ENCODE assay signal across 30 cellular contexts in genomic region chr4:123640824-123641223, GRCh38.
"Had no signal": no experiment of that assay in that cellular context is flagged by ENCODE, and none has a peak within 500 bp of the region (broad histone marks: within the 10 kb centered on the region; RNA-seq: fewer than 3 reads in every experiment).

No MANE protein-coding gene starts in this region.

- ATAC-seq: body of pancreas had no signal

- H3K27me3 Mint-ChIP-seq: activated CD8-positive, alpha-beta memory T cell treated with anti-CD3 and anti-CD28 coated beads, Interleukin-2, amount 10 ng/mL, durations not matched to agents 7 days and 5 days had no signal

- DNase-seq: activated CD4-positive, alpha-beta memory T cell treated with anti-CD3 and anti-CD28 coated beads, Interleukin-2, amount 10 ng/mL, durations not matched to agents 7 days and 5 days; activated CD4-positive, alpha-beta T cell treated with anti-CD3 and anti-CD28 coated beads for 1 hour; activated CD4-positive, alpha-beta T cell treated with anti-CD3 and anti-CD28 coated beads for 48 hours; activated CD4-positive, CD25-positive, alpha-beta regulatory T cell; activated CD8-positive, alpha-beta memory T cell treated with anti-CD3 and anti-CD28 coated beads for 24 hours; activated CD8-positive, alpha-beta memory T cell treated with anti-CD3 and anti-CD28 coated beads, Interleukin-2, amount 10 ng/mL, durations not matched to agents 7 days and 5 days; activated CD8-positive, alpha-beta memory T cell treated with anti-CD3 and anti-CD28 coated beads, Interleukin-2, amount 50 U/mL, for 48 hours; activated effector memory CD4-positive, alpha-beta T cell treated with anti-CD3 and anti-CD28 coated beads, Interleukin-2, amount 50 U/mL, for 16 hours; activated naive CD4-positive, alpha-beta T cell; activated naive CD4-positive, alpha-beta T cell treated with anti-CD3 and anti-CD28 coated beads, Interleukin-2, amount 50 U/mL, for 16 hours; activated naive CD8-positive, alpha-beta T cell treated with anti-CD3 and anti-CD28 coated beads, Interleukin-2, amount 10 ng/mL, durations not matched to agents 7 days and 5 days; adrenal gland; body of pancreas; caudate nucleus; Kasumi-1; KG1; MV-4-11; NCI-H1092; NCI-H1436 treated with DMSO at 0.1 percent for 48 hours; NCI-H1694 treated with DMSO at 0.1 percent for 48 hours; NCI-H2029; NCI-H345; NCI-H510A; NCI-H526; NCI-H748 treated with DMSO at 0.1 percent for 48 hours; NK-92 treated with Interleukin-12 subunit alpha and Interleukin-12 subunit beta, amount 100 ng/mL, for 24 hours; Right ventricle myocardium superior; SW 1271; T-helper 9 cell; WERI-Rb-1 had no signal

- H3K27ac ChIP-seq: adrenal gland, body of pancreas, WERI-Rb-1 had no signal

- H3K4me3 Mint-ChIP-seq: activated CD4-positive, alpha-beta memory T cell treated with anti-CD3 and anti-CD28 coated beads, Interleukin-2, amount 10 ng/mL, durations not matched to agents 7 days and 5 days; activated CD8-positive, alpha-beta memory T cell treated with anti-CD3 and anti-CD28 coated beads, Interleukin-2, amount 10 ng/mL, durations not matched to agents 7 days and 5 days; activated naive CD8-positive, alpha-beta T cell treated with anti-CD3 and anti-CD28 coated beads, Interleukin-2, amount 10 ng/mL, durations not matched to agents 7 days and 5 days had no signal

- H3K4me3 ChIP-seq: adrenal gland, body of pancreas had no signal

- H3K9me3 ChIP-seq: adrenal gland, body of pancreas had no signal

- H3K36me3 ChIP-seq: adrenal gland, WERI-Rb-1 had no signal

- H3K9me3 Mint-ChIP-seq: activated CD4-positive, alpha-beta memory T cell treated with anti-CD3 and anti-CD28 coated beads, Interleukin-2, amount 10 ng/mL, durations not matched to agents 7 days and 5 days had no signal

- H3K4me1 ChIP-seq: adrenal gland, body of pancreas had no signal

- H3K27ac Mint-ChIP-seq: activated CD4-positive, alpha-beta memory T cell treated with anti-CD3 and anti-CD28 coated beads, Interleukin-2, amount 10 ng/mL, durations not matched to agents 7 days and 5 days had no signal
